ENCODE assay signal across 8 cellular contexts in genomic region chr7:151782598-151783448, GRCh38.
A peak's percentile ranks its signal among the peaks of the same experiment; 100 is the strongest.
DNase-seq lines count a peak whose midpoint lies in the region; ATAC-seq and TF ChIP-seq lines count a peak whose summit lies in the region.

No MANE protein-coding gene starts in this region.

- ATAC-seq in GM21360 (IDR thresholded peaks at IDR 0.05; ENCODE audit: unreplicated experiment) = peak; percentile 92
- ATAC-seq in activated naive CD8-positive, alpha-beta T cell treated with anti-CD3 and anti-CD28 coated beads, Interleukin-2, amount 50 U/mL, for 24 hours = peak; percentile 96

- H3K9me3 Mint-ChIP-seq in CD8-positive, alpha-beta memory T cell = no peaks in the 10 kb centered on the region
- H3K9me3 Mint-ChIP-seq in activated naive CD8-positive, alpha-beta T cell treated with anti-CD3 and anti-CD28 coated beads, Interleukin-2, amount 50 U/mL, for 24 hours = no peaks in the 10 kb centered on the region

- POLR2A ChIA-PET in CD8-positive, alpha-beta memory T cell (lab: Charles Lee) = interaction anchor here (1.4 kb wide), 1 partner anchor 151 kb away, joined by 3 read pairs; no protein-coding TSS in a partner anchor

- no peak overlapping the region for H3K27ac ChIP-seq in CD8-positive, alpha-beta memory T cell (ENCODE audit: low read depth, low read length)
- no peak overlapping the region for H3K27ac ChIP-seq in right atrium auricular region

- no peaks in the 10 kb centered on the region for H3K4me1 ChIP-seq in CD8-positive, alpha-beta memory T cell (ENCODE audit: insufficient read depth, low read length)
- H3K4me1 ChIP-seq in right atrium auricular region = peaks cover 0 to 11% of the 10 kb centered on the region in 2 donors

- peak overlapping the region; percentile 68 for H3K4me3 ChIP-seq in CD8-positive, alpha-beta memory T cell (ENCODE audit: low read length)
- H3K4me3 ChIP-seq in right atrium auricular region (peak overlapping the region in 1 of 2 donors; percentile 27), retinal pigment epithelial cell (ENCODE audit: low read length) (peak overlapping the region; percentile 21)

- peak overlapping the region in 6 of 8 donors; percentile 66 to 89 (median 80) for H3K27ac Mint-ChIP-seq in CD8-positive, alpha-beta memory T cell
- peak overlapping the region; percentile 84 for H3K27ac Mint-ChIP-seq in activated naive CD8-positive, alpha-beta T cell treated with anti-CD3 and anti-CD28 coated beads, Interleukin-2, amount 50 U/mL, for 24 hours

- H3K27me3 ChIP-seq in CD8-positive, alpha-beta memory T cell (ENCODE audit: insufficient read depth, low read length, poor library complexity, severe bottlenecking) = no peaks in the 10 kb centered on the region
- no peaks in the 10 kb centered on the region for H3K27me3 ChIP-seq in right atrium auricular region

- H3K36me3 Mint-ChIP-seq in CD8-positive, alpha-beta memory T cell = peaks cover 7 to 34% (median 16%) of the 10 kb centered on the region in 3 donors
- no peaks in the 10 kb centered on the region for H3K36me3 Mint-ChIP-seq in activated naive CD8-positive, alpha-beta T cell treated with anti-CD3 and anti-CD28 coated beads, Interleukin-2, amount 50 U/mL, for 24 hours (ENCODE audit: low read depth)

- H3K4me3 Mint-ChIP-seq in CD8-positive, alpha-beta memory T cell = peak overlapping the region; percentile 28 to 89 (median 83)
- H3K4me3 Mint-ChIP-seq in activated naive CD8-positive, alpha-beta T cell treated with anti-CD3 and anti-CD28 coated beads, Interleukin-2, amount 50 U/mL, for 24 hours = peak overlapping the region; percentile 74

- H3K27me3 Mint-ChIP-seq in CD8-positive, alpha-beta memory T cell = peaks cover 0 to 3% of the 10 kb centered on the region in 2 donors
- H3K27me3 Mint-ChIP-seq in activated naive CD8-positive, alpha-beta T cell treated with anti-CD3 and anti-CD28 coated beads, Interleukin-2, amount 50 U/mL, for 24 hours = no peaks in the 10 kb centered on the region

- H3K4me1 Mint-ChIP-seq in CD8-positive, alpha-beta memory T cell = peaks cover 7 to 20% (median 9%) of the 10 kb centered on the region in 3 donors
- peaks cover 8% of the 10 kb centered on the region for H3K4me1 Mint-ChIP-seq in activated naive CD8-positive, alpha-beta T cell treated with anti-CD3 and anti-CD28 coated beads, Interleukin-2, amount 50 U/mL, for 24 hours

- TF ChIP-seq CTCF in right atrium auricular region (IDR thresholded peaks at IDR 0.05) (peak; percentile 82 to 95), retinal pigment epithelial cell (conservative IDR thresholded peaks at IDR 0.05; ENCODE audit: low read depth, low read length) (peak; percentile 89)

- DNase-seq in CD8-positive, alpha-beta memory T cell = peak; percentile 52 to 74 (median 59)
- DNase-seq in HPDE6-E6E7 (ENCODE audit: extremely low spot score) (peak; percentile 62), T follicular helper cell (ENCODE audit: low read depth) (peak; percentile 35), right atrium auricular region (ENCODE audit: low spot score) (peak; percentile 80), retinal pigment epithelial cell (ENCODE audit: low read depth) (peak; percentile 8), T1000 (lab: John Stamatoyannopoulos, UW) (no peak)
- DNase-seq in activated naive CD8-positive, alpha-beta T cell treated with anti-CD3 and anti-CD28 coated beads, Interleukin-2, amount 50 U/mL, for 24 hours = peak; percentile 83

- CTCF ChIA-PET in CD8-positive, alpha-beta memory T cell (lab: Charles Lee) = interaction anchor here (0.6 to 3.3 kb wide), 31 partner anchors 9 to 370 kb away, joined by 3 to 21 read pairs (median 4); partner anchors contain the start of gene PRKAG2

- H3K9me3 ChIP-seq in CD8-positive, alpha-beta memory T cell (ENCODE audit: low read length) = no peaks in the 10 kb centered on the region
- H3K9me3 ChIP-seq in right atrium auricular region = no peaks in the 10 kb centered on the region

- H3K36me3 ChIP-seq in CD8-positive, alpha-beta memory T cell (ENCODE audit: insufficient read depth, low read length) = peaks cover 6% of the 10 kb centered on the region
- H3K36me3 ChIP-seq in right atrium auricular region = no peaks in the 10 kb centered on the region
